In genomic region chr13:31846984-31847752, GRCh38 we compare ENCODE assay signal across 1 cellular context.
TF ChIP-seq lines count a peak whose summit lies in the region.

No MANE protein-coding gene starts in this region.

TF ChIP-seq in H1, 55 proteins besides CTCF, POLR2A, EP300 and RAD21 (continued from another document):
- TF ChIP-seq CHD7 (IDR thresholded peaks at IDR 0.05; ENCODE audit: insufficient replicate concordance, low read length), result no peak
- TF ChIP-seq PHF8 (conservative IDR thresholded peaks at IDR 0.05; ENCODE audit: low read depth, low read length), result no peak
- no peak for TF ChIP-seq SIN3A (conservative IDR thresholded peaks at IDR 0.05 in 1 of 2, IDR thresholded peaks at IDR 0.05 in 1 of 2; ENCODE audit: low read depth in 1 of 2, low read length in 2 of 2)
- TF ChIP-seq CREB1 (IDR thresholded peaks at IDR 0.05), result no peak
- TF ChIP-seq CHD1 (IDR thresholded peaks at IDR 0.05; ENCODE audit: low read depth, low read length), result no peak
- no peak for TF ChIP-seq SIX5 (IDR thresholded peaks at IDR 0.05; ENCODE audit: low read depth, low read length)
- TF ChIP-seq GTF2F1 (IDR thresholded peaks at IDR 0.05; ENCODE audit: borderline replicate concordance, low read depth, low read length), result no peak
- TF ChIP-seq YY1 (IDR thresholded peaks at IDR 0.05; ENCODE audit: low read depth, low read length), result no peak
- no peak for TF ChIP-seq RBBP5 (IDR thresholded peaks at IDR 0.05; ENCODE audit: borderline replicate concordance, low read depth, low read length)
- TF ChIP-seq TAF1 (IDR thresholded peaks at IDR 0.05; ENCODE audit: low read depth, low read length), result no peak
- no peak; the same call in 1 of the 2 replicates for TF ChIP-seq MAX (IDR thresholded peaks at IDR 0.05)
- no peak for TF ChIP-seq TEAD4 (IDR thresholded peaks at IDR 0.05; ENCODE audit: low read depth, low read length)
- TF ChIP-seq TBP (IDR thresholded peaks at IDR 0.05; ENCODE audit: low read depth, low read length), result no peak
- TF ChIP-seq SRF (IDR thresholded peaks at IDR 0.05; ENCODE audit: low read depth, low read length), result no peak
- TF ChIP-seq SIRT6 (IDR thresholded peaks at IDR 0.05; ENCODE audit: low read length), result no peak
